In genomic region chr1:7770620-7770938, GRCh38 we compare ENCODE assay signal across 8 cellular contexts. TPM values are rescaled to one million over a fixed set of nuclear protein-coding genes. Genes with fewer than 3 reads are reported as not detected.
DNase-seq lines count a peak whose midpoint lies in the region; ATAC-seq and TF ChIP-seq lines count a peak whose summit lies in the region.

No MANE protein-coding gene starts in this region.

- no peak for TF ChIP-seq CTCF in natural killer cell (IDR thresholded peaks at IDR 0.05)

- peak overlapping the region; percentile 87 to 91 for H3K27ac Mint-ChIP-seq in natural killer cell

- no peak overlapping the region for H3K27ac ChIP-seq in effector memory CD4-positive, alpha-beta T cell (ENCODE audit: insufficient read depth, low read length, poor library complexity, severe bottlenecking)

- peaks cover 24 to 25% of the 10 kb centered on the region in 2 donors for H3K4me1 Mint-ChIP-seq in natural killer cell

- intact Hi-C loops in natural killer cell (cut with micrococcal nuclease): no loop called here

- no peaks in the 10 kb centered on the region for H3K27me3 ChIP-seq in NT2/D1 (ENCODE audit: insufficient read depth, insufficient read length)
- no peaks in the 10 kb centered on the region for H3K27me3 ChIP-seq in effector memory CD4-positive, alpha-beta T cell (replicated peaks; ENCODE audit: control insufficient read depth, insufficient read depth, low read length, poor library complexity, severe bottlenecking)

- DNase-seq in NT2/D1 (ENCODE audit: low read depth, low spot score) (no peak), natural killer cell (no peak), midbrain (lab: John Stamatoyannopoulos, UW) (no peak)
- DNase-seq in effector memory CD4-positive, alpha-beta T cell: no peak
- no peak for DNase-seq in activated CD8-positive, alpha-beta memory T cell treated with anti-CD3 and anti-CD28 coated beads, Interleukin-2, amount 50 U/mL, for 4 hours

- peaks cover 7 to 24% of the 10 kb centered on the region in 2 donors for H3K27me3 Mint-ChIP-seq in natural killer cell (ENCODE audit: low read depth in 2 of 2)

- peaks cover 23% of the 10 kb centered on the region for H3K36me3 ChIP-seq in NT2/D1 (ENCODE audit: insufficient read depth, insufficient read length, low read length)
- peaks cover 4% of the 10 kb centered on the region for H3K36me3 ChIP-seq in effector memory CD4-positive, alpha-beta T cell (ENCODE audit: control insufficient read depth, insufficient read depth, low read length)

- H3K4me3 Mint-ChIP-seq in natural killer cell: peak overlapping the region; percentile 87

- H3K4me1 ChIP-seq in NT2/D1 (ENCODE audit: insufficient read depth, insufficient read length): no peaks in the 10 kb centered on the region
- H3K4me1 ChIP-seq in effector memory CD4-positive, alpha-beta T cell (ENCODE audit: control insufficient read depth, insufficient read depth, low read length, poor library complexity, severe bottlenecking): peaks cover 14% of the 10 kb centered on the region

- ATAC-seq in GM19351 (IDR thresholded peaks at IDR 0.05; ENCODE audit: unreplicated experiment) (peak; percentile 9), natural killer cell (peak; percentile 14 to 38 (median 22)), HG02623 (IDR thresholded peaks at IDR 0.05; ENCODE audit: unreplicated experiment) (no peak), GM18873 (IDR thresholded peaks at IDR 0.05; ENCODE audit: low FRiP score, unreplicated experiment) (no peak)

- H3K36me3 Mint-ChIP-seq in natural killer cell: no peaks in the 10 kb centered on the region

- H3K9me3 Mint-ChIP-seq in natural killer cell: no peaks in the 10 kb centered on the region

- peak overlapping the region; percentile 56 for H3K4me3 ChIP-seq in NT2/D1 (ENCODE audit: insufficient read length, low read depth)
- peak overlapping the region; percentile 85 for H3K4me3 ChIP-seq in effector memory CD4-positive, alpha-beta T cell (ENCODE audit: insufficient read depth, low read depth, low read length, poor library complexity, severe bottlenecking)

- H3K9me3 ChIP-seq in NT2/D1 (ENCODE audit: insufficient read depth, low read length): no peaks in the 10 kb centered on the region
- no peaks in the 10 kb centered on the region for H3K9me3 ChIP-seq in effector memory CD4-positive, alpha-beta T cell (ENCODE audit: control insufficient read depth, low read length)

- H3K9ac ChIP-seq in NT2/D1 (ENCODE audit: insufficient read length, low read depth): peak overlapping the region; percentile 78

RNA-seq across cellular contexts. Expression of gene VAMP3, which starts 0.5 kb away (rescaled TPM):
- total RNA-seq in natural killer cell: 100 to 1,000 TPM in 1 of 3 donors, 10 to 100 TPM in 2; 86.9 to 110 (median 92.2) TPM

RNA-seq across cellular contexts. Expression of gene PER3, which starts 13.5 kb away (rescaled TPM):
- total RNA-seq in natural killer cell: 10 to 100 TPM in 2 of 3 donors, 1 to 10 TPM in 1; 9.1 to 20.8 (median 19.2) TPM

Comparison
In these comparisons a context has a peak if more than half of its experiments do, and no peak if none do; other contexts are left out.
1. ATAC-seq: peak in GM19351 (single experiment) and natural killer cell (3 of 3); none in HG02623 (single experiment) and GM18873 (single experiment).